Comparison of ENCODE assay signal across 6 cellular contexts in the genomic region with DNA sequence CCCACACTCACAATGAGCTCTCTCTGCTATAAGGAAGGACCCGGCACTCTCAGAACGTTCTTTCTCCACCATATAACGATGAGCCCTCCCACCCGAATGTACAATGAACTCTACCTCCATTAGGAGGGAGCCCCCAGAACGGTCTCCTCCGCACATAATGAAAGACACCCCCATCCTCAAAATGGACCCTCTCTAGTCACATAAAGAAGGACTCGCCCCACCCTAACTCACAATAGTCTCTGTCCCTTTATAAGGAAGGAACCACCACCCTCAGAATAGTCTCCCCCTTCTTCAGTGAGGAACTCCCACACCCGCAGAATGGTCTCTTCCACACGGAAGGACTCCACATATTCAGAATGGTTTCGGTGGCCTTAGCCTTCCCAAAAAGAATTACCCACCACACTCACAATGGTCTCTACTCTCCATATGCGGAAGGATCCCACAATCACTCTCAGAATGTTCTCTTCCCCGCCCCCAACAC. TPM values are rescaled to one million over a fixed set of nuclear protein-coding genes. Genes with fewer than 3 reads are reported as not detected.
DNase-seq lines count a peak whose midpoint lies in the region; TF ChIP-seq lines count a peak whose summit lies in the region.

No MANE protein-coding gene starts in this region.

- H3K27ac ChIP-seq in prostate gland = peak overlapping the region; percentile 83 to 85

- peak overlapping the region; percentile 96 for H3K27ac Mint-ChIP-seq in activated CD4-positive, alpha-beta T cell treated with anti-CD3 and anti-CD28 coated beads, Interleukin-2, amount 10 ng/mL, durations not matched to agents 24 days and 14 days
- peak overlapping the region; percentile 91 for H3K27ac Mint-ChIP-seq in dendritic cell treated with granulocyte-macrophage colony-stimulating factor and Interleukin-4, amounts not matched to agents 40 ng/mL and 50 ng/mL, for 4 days

- TF ChIP-seq POLR2A in prostate gland (IDR thresholded peaks at IDR 0.05) = no peak

- TF ChIP-seq CTCF in prostate gland (IDR thresholded peaks at IDR 0.05) = no peak

- H3K4me3 Mint-ChIP-seq in activated CD4-positive, alpha-beta T cell treated with anti-CD3 and anti-CD28 coated beads, Interleukin-2, amount 10 ng/mL, durations not matched to agents 24 days and 14 days = peak overlapping the region; percentile 96
- peak overlapping the region; percentile 97 for H3K4me3 Mint-ChIP-seq in dendritic cell treated with granulocyte-macrophage colony-stimulating factor and Interleukin-4, amounts not matched to agents 40 ng/mL and 50 ng/mL, for 4 days

- no peak for DNase-seq in activated CD4-positive, alpha-beta T cell treated with anti-CD3 and anti-CD28 coated beads, Interleukin-2, amount 10 ng/mL, durations not matched to agents 24 days and 14 days
- no peak for DNase-seq in activated CD4-positive, alpha-beta T cell treated with anti-CD3 and anti-CD28 coated beads for 4 hours
- DNase-seq in prostate gland (ENCODE audit: low spot score) (no peak), COR-L47 (lab: John Stamatoyannopoulos, UW) (no peak), inferior parietal cortex (ENCODE audit: extremely low spot score) (no peak)

- no peaks in the 10 kb centered on the region for H3K4me1 ChIP-seq in prostate gland (replicated peaks)

- intact Hi-C loops in activated CD4-positive, alpha-beta T cell treated with anti-CD3 and anti-CD28 coated beads, Interleukin-2, amount 10 ng/mL, durations not matched to agents 24 days and 14 days (cut with micrococcal nuclease) = loop anchor here (1.0 kb wide), 2 partner anchors 13 to 20 kb away; no protein-coding TSS in a partner anchor
- intact Hi-C loops in dendritic cell treated with granulocyte-macrophage colony-stimulating factor and Interleukin-4, amounts not matched to agents 40 ng/mL and 50 ng/mL, for 4 days (cut with micrococcal nuclease) = no loop called here
- intact Hi-C loops in prostate gland (cut with DNase I) = loop anchor here (10.0 kb wide), 1 partner anchor 134 kb away; a partner anchor contains a TSS

- H3K36me3 ChIP-seq in prostate gland = no peaks in the 10 kb centered on the region

- peaks cover 30% of the 10 kb centered on the region for H3K4me1 Mint-ChIP-seq in activated CD4-positive, alpha-beta T cell treated with anti-CD3 and anti-CD28 coated beads, Interleukin-2, amount 10 ng/mL, durations not matched to agents 24 days and 14 days
- peaks cover 40% of the 10 kb centered on the region for H3K4me1 Mint-ChIP-seq in dendritic cell treated with granulocyte-macrophage colony-stimulating factor and Interleukin-4, amounts not matched to agents 40 ng/mL and 50 ng/mL, for 4 days (ENCODE audit: low read depth)

- H3K4me3 ChIP-seq in prostate gland = peak overlapping the region; percentile 50 to 54

- peaks cover 42% of the 10 kb centered on the region for H3K36me3 Mint-ChIP-seq in activated CD4-positive, alpha-beta T cell treated with anti-CD3 and anti-CD28 coated beads, Interleukin-2, amount 10 ng/mL, durations not matched to agents 24 days and 14 days (ENCODE audit: low read depth)
- peaks cover 68% of the 10 kb centered on the region for H3K36me3 Mint-ChIP-seq in dendritic cell treated with granulocyte-macrophage colony-stimulating factor and Interleukin-4, amounts not matched to agents 40 ng/mL and 50 ng/mL, for 4 days (ENCODE audit: low read depth)

- no peaks in the 10 kb centered on the region for H3K27me3 Mint-ChIP-seq in activated CD4-positive, alpha-beta T cell treated with anti-CD3 and anti-CD28 coated beads, Interleukin-2, amount 10 ng/mL, durations not matched to agents 24 days and 14 days
- no peaks in the 10 kb centered on the region for H3K27me3 Mint-ChIP-seq in dendritic cell treated with granulocyte-macrophage colony-stimulating factor and Interleukin-4, amounts not matched to agents 40 ng/mL and 50 ng/mL, for 4 days

- H3K9me3 ChIP-seq in prostate gland = no peaks in the 10 kb centered on the region

- WGBS in prostate gland = 0% methylated on average over 12 of the region's 12 CpGs

- H3K27me3 ChIP-seq in prostate gland (replicated peaks; ENCODE audit: insufficient read depth) = no peaks in the 10 kb centered on the region

- H3K9me3 Mint-ChIP-seq in activated CD4-positive, alpha-beta T cell treated with anti-CD3 and anti-CD28 coated beads, Interleukin-2, amount 10 ng/mL, durations not matched to agents 24 days and 14 days = no peaks in the 10 kb centered on the region
- H3K9me3 Mint-ChIP-seq in dendritic cell treated with granulocyte-macrophage colony-stimulating factor and Interleukin-4, amounts not matched to agents 40 ng/mL and 50 ng/mL, for 4 days = no peaks in the 10 kb centered on the region

RNA-seq across cellular contexts. Expression of a gene that starts 0.5 kb away (rescaled TPM):
- total RNA-seq in activated CD4-positive, alpha-beta T cell treated with anti-CD3 and anti-CD28 coated beads, Interleukin-2, amount 10 ng/mL, durations not matched to agents 24 days and 14 days = 19.5 and 22.8 TPM in 2 replicates
- 10 to 100 TPM; 29.7 to 39.0 TPM for total RNA-seq in prostate gland

RNA-seq across cellular contexts. Expression of a gene that starts 7.9 kb away (rescaled TPM):
- total RNA-seq in activated CD4-positive, alpha-beta T cell treated with anti-CD3 and anti-CD28 coated beads, Interleukin-2, amount 10 ng/mL, durations not matched to agents 24 days and 14 days = 391 and 394 TPM in 2 replicates
- 10 to 100 TPM; 12.1 to 23.5 TPM for total RNA-seq in prostate gland

RNA-seq across cellular contexts. Expression of a gene that starts 13.2 kb away (rescaled TPM):
- 104 and 114 TPM in 2 replicates for total RNA-seq in activated CD4-positive, alpha-beta T cell treated with anti-CD3 and anti-CD28 coated beads, Interleukin-2, amount 10 ng/mL, durations not matched to agents 24 days and 14 days
- 10 to 100 TPM; 37.1 to 76.6 TPM for total RNA-seq in prostate gland

RNA-seq across cellular contexts. Expression of a gene that starts 13.4 kb away (rescaled TPM):
- total RNA-seq in activated CD4-positive, alpha-beta T cell treated with anti-CD3 and anti-CD28 coated beads, Interleukin-2, amount 10 ng/mL, durations not matched to agents 24 days and 14 days = 72.0 and 75.1 TPM in 2 replicates
- 10 to 100 TPM; 58.2 to 85.8 TPM for total RNA-seq in prostate gland

RNA-seq across cellular contexts. Expression of a gene that starts 46.4 kb away (rescaled TPM):
- 76.2 and 76.7 TPM in 2 replicates for total RNA-seq in activated CD4-positive, alpha-beta T cell treated with anti-CD3 and anti-CD28 coated beads, Interleukin-2, amount 10 ng/mL, durations not matched to agents 24 days and 14 days
- 10 to 100 TPM; 44.1 to 84.2 TPM for total RNA-seq in prostate gland

Comparison
In these comparisons a context has a peak if more than half of its experiments do, and no peak if none do; other contexts are left out.
1. RNA of a gene that starts 7.9 kb away (total RNA-seq): 391 to 394 TPM in activated CD4-positive, alpha-beta T cell treated with anti-CD3 and anti-CD28 coated beads, Interleukin-2, amount 10 ng/mL, durations not matched to agents 24 days and 14 days; 12.1 to 23.5 TPM in prostate gland; every median in the first group is over 10 times any median in the second.